In the genomic region with DNA sequence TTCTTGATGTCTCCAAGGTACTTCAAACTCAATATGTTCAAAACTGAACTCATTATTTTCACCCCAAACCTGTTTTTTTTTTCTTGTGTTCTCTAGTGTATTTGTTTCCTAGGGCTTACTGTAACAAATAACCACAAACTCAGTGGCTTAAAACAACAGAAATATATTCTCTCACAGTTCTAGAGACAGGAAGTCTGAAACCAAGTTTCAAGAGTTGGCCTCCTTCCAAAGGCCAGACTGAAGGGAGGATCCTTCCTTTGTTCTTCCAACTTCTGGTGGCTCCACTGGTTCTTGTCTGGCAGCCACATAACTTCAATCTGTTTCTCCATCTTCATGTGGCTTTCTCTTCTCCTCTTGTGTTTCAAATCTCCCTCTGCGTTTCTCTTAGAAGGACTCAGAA, we compare ENCODE assay signal across 17 cellular contexts.
A peak's percentile ranks its signal among the peaks of the same experiment; 100 is the strongest.
DNase-seq lines count a peak whose midpoint lies in the region; TF ChIP-seq lines count a peak whose summit lies in the region.
"Had no signal": no experiment of that assay in that cellular context is flagged by ENCODE, and none has a peak within 500 bp of the region (broad histone marks: within the 10 kb centered on the region; RNA-seq: fewer than 3 reads in every experiment).

No MANE protein-coding gene starts in this region.

- no peaks in the 10 kb centered on the region for H3K36me3 Mint-ChIP-seq in MCF 10A (ENCODE audit: insufficient read depth, unreplicated experiment)

- TF ChIP-seq EP300 in esophagus muscularis mucosa (IDR thresholded peaks at IDR 0.05), result no peak

- no peak overlapping the region for H3K4me3 Mint-ChIP-seq in MCF 10A (ENCODE audit: unreplicated experiment)
- H3K4me3 Mint-ChIP-seq: activated CD8-positive, alpha-beta T cell treated with anti-CD3 and anti-CD28 coated beads, Interleukin-2, amount 10 ng/mL, durations not matched to agents 7 days and 5 days had no signal

- no peaks in the 10 kb centered on the region for H3K4me1 Mint-ChIP-seq in MCF 10A (ENCODE audit: insufficient read depth, unreplicated experiment)

- H3K27ac ChIP-seq in breast epithelium, result no peak overlapping the region
- no peak overlapping the region for H3K27ac ChIP-seq in esophagus muscularis mucosa (replicated peaks in 1 of 4)
- H3K27ac ChIP-seq: parathyroid adenoma, vagina had no signal

- CTCF ChIA-PET in MCF 10A (lab: Yijun Ruan, JAX), result interaction anchor here (0.6 kb wide), 3 partner anchors 14 to 96 kb away, joined by 3 to 4 read pairs (median 3); no protein-coding TSS in a partner anchor

- intact Hi-C loops in MCF 10A (cut with micrococcal nuclease), result no loop called here
- intact Hi-C loops in breast epithelium (cut with DNase I; ENCODE audit: low total_unique reads), result no loop called here
- intact Hi-C loops in esophagus muscularis mucosa (cut with DNase I), result no loop called here

- no TSS peak for BruUV-seq in MCF 10A (replicated peaks; lab: Mats Ljungman, UMichigan)

- no peak for TF ChIP-seq POLR2A in breast epithelium (IDR thresholded peaks at IDR 0.05)
- TF ChIP-seq POLR2A in esophagus muscularis mucosa (IDR thresholded peaks at IDR 0.05; ENCODE audit: low read depth), result no peak

- H3K27ac Mint-ChIP-seq in MCF 10A (ENCODE audit: low read depth, unreplicated experiment), result no peak overlapping the region
- H3K27ac Mint-ChIP-seq: activated CD8-positive, alpha-beta T cell treated with anti-CD3 and anti-CD28 coated beads, Interleukin-2, amount 10 ng/mL, durations not matched to agents 7 days and 5 days had no signal

- TF ChIP-seq CTCF in MCF 10A (IDR thresholded peaks at IDR 0.05; ENCODE audit: unreplicated experiment), result no peak
- TF ChIP-seq CTCF in breast epithelium (IDR thresholded peaks at IDR 0.05), result no peak
- no peak for TF ChIP-seq CTCF in esophagus muscularis mucosa (IDR thresholded peaks at IDR 0.05)

- WGBS in esophagus muscularis mucosa, result 42% methylated on average over 1 of the region's 1 CpG

- POLR2A ChIA-PET in MCF 10A (lab: Yijun Ruan, JAX), result no interaction called here

- H3K9me3 ChIP-seq in breast epithelium (no peaks in the 10 kb centered on the region), esophagus muscularis mucosa (peaks cover 0 to 9% (median 0%) of the 10 kb centered on the region in 4 donors)
- H3K9me3 ChIP-seq: vagina had no signal

- no peak overlapping the region for H3K4me3 ChIP-seq in breast epithelium
- no peak overlapping the region for H3K4me3 ChIP-seq in esophagus muscularis mucosa
- H3K4me3 ChIP-seq: vagina had no signal

- peaks cover 16% of the 10 kb centered on the region for H3K9me3 Mint-ChIP-seq in MCF 10A (ENCODE audit: unreplicated experiment)

- H3K27me3 Mint-ChIP-seq in MCF 10A (ENCODE audit: insufficient read depth, unreplicated experiment), result no peaks in the 10 kb centered on the region

- no peaks in the 10 kb centered on the region for H3K36me3 ChIP-seq in breast epithelium
- H3K36me3 ChIP-seq in esophagus muscularis mucosa, result no peaks in the 10 kb centered on the region
- H3K36me3 ChIP-seq: vagina had no signal

- no peaks in the 10 kb centered on the region for H3K4me1 ChIP-seq in breast epithelium
- H3K4me1 ChIP-seq in esophagus muscularis mucosa, result no peaks in the 10 kb centered on the region
- H3K4me1 ChIP-seq: parathyroid adenoma, vagina had no signal

- H3K27me3 ChIP-seq in breast epithelium (no peaks in the 10 kb centered on the region), esophagus muscularis mucosa (peaks cover 0 to 11% (median 0%) of the 10 kb centered on the region in 4 donors)
- H3K27me3 ChIP-seq: vagina had no signal

- DNase-seq in MCF 10A (ENCODE audit: unreplicated experiment), result peak; percentile 9
- DNase-seq in breast epithelium (ENCODE audit: low spot score in 2 of 2), result no peak
- peak; percentile 35 for DNase-seq in OCI-M1 (lab: John Stamatoyannopoulos, UW)
- DNase-seq in esophagus muscularis mucosa (ENCODE audit: extremely low spot score), result peak; percentile 2
- no peak for DNase-seq in midbrain (lab: John Stamatoyannopoulos, UW)
- DNase-seq in T-helper 9 cell, result no peak
- no peak for DNase-seq in SIG-M5 treated with dmso at 0.1 percent for 504 hours (lab: John Stamatoyannopoulos, UW; ENCODE audit: unreplicated experiment)
- no peak for DNase-seq in NOMO-1 (lab: John Stamatoyannopoulos, UW; ENCODE audit: unreplicated experiment in 2 of 2)
- DNase-seq: activated CD8-positive, alpha-beta T cell treated with anti-CD3 and anti-CD28 coated beads, Interleukin-2, amount 10 ng/mL, durations not matched to agents 7 days and 5 days; caudate nucleus; COR-L47; left colon; NCI-H1092; stimulated activated CD4-positive, alpha-beta T cell treated with anti-CD3 and anti-CD28 coated beads, Interleukin-2, amount 100 ng/mL, for 48 hours; substantia nigra had no signal

Comparison
In these comparisons a context has a peak if more than half of its experiments do, and no peak if none do; other contexts are left out.
1. DNase-seq: peak in MCF 10A (single experiment), OCI-M1 (single experiment) and esophagus muscularis mucosa (single experiment); none in breast epithelium (0 of 2), midbrain (single experiment), T-helper 9 cell (single experiment), SIG-M5 treated with dmso at 0.1 percent for 504 hours (single experiment) and NOMO-1 (0 of 2).